In genomic region chr14:55430024-55430690, GRCh38 we compare ENCODE assay signal across 2 cellular contexts.
TF ChIP-seq lines count a peak whose summit lies in the region.

No MANE protein-coding gene starts in this region.

TF ChIP-seq in HEK293, 187 proteins besides CTCF, POLR2A, EP300 and RAD21:
- TF ChIP-seq ZNF664 (tag by site-specific recombination; IDR thresholded peaks at IDR 0.05) (0 out of 2 replicates have a peak, but pooled peaks have one; percentile 34), ZNF473 (tag by site-specific recombination; IDR thresholded peaks at IDR 0.05) (no peak), ZNF121 (tag by site-specific recombination; IDR thresholded peaks at IDR 0.05) (peak; percentile 66), ZNF362 (tag by site-specific recombination; IDR thresholded peaks at IDR 0.05) (peak; percentile 63; the same call in 1 of the 2 replicates), ZNF654 (tag by site-specific recombination; IDR thresholded peaks at IDR 0.05; ENCODE audit: low read depth) (peak; percentile 52), ZNF324 (tag by site-specific recombination; IDR thresholded peaks at IDR 0.05) (no peak)

TF ChIP-seq in H1, 55 proteins besides CTCF, POLR2A, EP300 and RAD21 (continued from another document):
- TF ChIP-seq TEAD4 (IDR thresholded peaks at IDR 0.05; ENCODE audit: low read depth, low read length), result 0 out of 2 replicates have a peak, but pooled peaks have one; percentile 3
- no peak for TF ChIP-seq CBX8 (IDR thresholded peaks at IDR 0.05; ENCODE audit: borderline replicate concordance, low read depth, low read length)
- 0 out of 2 replicates have a peak, but pooled peaks have one; percentile 65 for TF ChIP-seq TCF12 (IDR thresholded peaks at IDR 0.05; ENCODE audit: low read depth, low read length)
- TF ChIP-seq ASH2L (IDR thresholded peaks at IDR 0.05; ENCODE audit: low read length), result peak; percentile 54
- 0 out of 2 replicates have a peak, but pooled peaks have one; percentile 15 for TF ChIP-seq CEBPB (IDR thresholded peaks at IDR 0.05; ENCODE audit: low read depth, low read length)
- peak; percentile 23; the same call in 1 of the 2 replicates for TF ChIP-seq SP1 (IDR thresholded peaks at IDR 0.05; ENCODE audit: low read depth, low read length)
- TF ChIP-seq CHD2 (IDR thresholded peaks at IDR 0.05; ENCODE audit: low read length), result 0 out of 2 replicates have a peak, but pooled peaks have one; percentile 11
- TF ChIP-seq KDM5A (IDR thresholded peaks at IDR 0.05; ENCODE audit: low read length), result no peak
- TF ChIP-seq TBP (IDR thresholded peaks at IDR 0.05; ENCODE audit: low read depth, low read length), result no peak
